ENCODE assay signal across 8 cellular contexts in the genomic region with DNA sequence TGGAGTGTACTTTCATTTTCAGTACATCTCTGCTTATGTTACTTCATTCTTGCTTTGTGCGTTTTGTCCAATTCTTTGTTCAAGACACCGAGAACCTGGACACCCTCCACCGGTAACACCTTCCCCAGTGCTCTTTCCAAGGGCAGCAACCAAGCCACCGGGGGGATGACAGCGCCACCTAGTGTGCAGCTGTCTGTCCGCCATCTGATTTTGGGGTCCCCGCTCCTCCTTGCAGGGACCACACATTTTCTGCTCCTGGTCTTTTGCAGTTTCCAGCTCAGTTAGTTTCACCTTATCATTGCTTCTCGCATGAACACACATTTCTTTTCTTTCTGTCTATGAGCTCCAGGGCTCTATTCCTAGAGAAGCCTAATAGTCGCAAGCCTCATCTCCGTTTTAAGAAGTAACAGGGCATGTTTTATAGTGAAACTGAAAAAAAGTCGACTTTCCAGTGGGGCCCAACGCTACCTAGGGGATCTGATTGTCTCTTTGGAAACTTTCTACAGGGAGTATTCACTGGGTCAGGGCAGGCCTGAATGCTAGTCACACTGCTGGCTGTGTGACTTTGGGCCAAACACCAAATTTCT.
DNase-seq lines count a peak whose midpoint lies in the region; ATAC-seq and TF ChIP-seq lines count a peak whose summit lies in the region.

No MANE protein-coding gene starts in this region.

- H3K27me3 ChIP-seq in OCI-LY3 (ENCODE audit: low read depth, low read length) (no peaks in the 10 kb centered on the region), parathyroid adenoma (ENCODE audit: control insufficient read depth, insufficient read depth, low read length) (no peaks in the 10 kb centered on the region)

- H3K4me2 ChIP-seq in OCI-LY3 (ENCODE audit: low read length) (peak overlapping the region; percentile 58), parathyroid adenoma (ENCODE audit: low read length) (no peak overlapping the region)

- H4K20me1 ChIP-seq in OCI-LY3 (ENCODE audit: insufficient read depth, low read length) = no peaks in the 10 kb centered on the region

- H3K9ac ChIP-seq in OCI-LY3 (ENCODE audit: low read length) (0 out of 2 replicates have a peak overlapping the region, but pooled peaks have one; percentile 13), parathyroid adenoma (no peak overlapping the region)

- peak overlapping the region; percentile 55 for H3K4me3 ChIP-seq in OCI-LY3 (ENCODE audit: low read length)
- H3K4me3 ChIP-seq in cardiac fibroblast (replicated peaks in 1 of 2; ENCODE audit: low read depth in 2 of 2, low read length in 2 of 2) = no peak overlapping the region
- no peak overlapping the region for H3K4me3 ChIP-seq in parathyroid adenoma (ENCODE audit: low read depth, low read length)

- ATAC-seq in GM18909 (IDR thresholded peaks at IDR 0.05; ENCODE audit: poor library complexity, unreplicated experiment) = no peak
- ATAC-seq in GM19324 (IDR thresholded peaks at IDR 0.05; ENCODE audit: low FRiP score, unreplicated experiment) = no peak

- no peaks in the 10 kb centered on the region for H3K79me2 ChIP-seq in OCI-LY3 (ENCODE audit: low read length)
- peaks cover 2% of the 10 kb centered on the region for H3K79me2 ChIP-seq in parathyroid adenoma

- H3K36me3 ChIP-seq in OCI-LY3 (replicated peaks; ENCODE audit: low read depth, low read length) (no peaks in the 10 kb centered on the region), parathyroid adenoma (ENCODE audit: control insufficient read depth, insufficient read depth, low read length) (no peaks in the 10 kb centered on the region)

- H2AFZ ChIP-seq in OCI-LY3 (ENCODE audit: low read depth, low read length) (peak overlapping the region; percentile 25; the same call in 1 of the 2 replicates), parathyroid adenoma (no peak overlapping the region)

- TF ChIP-seq CTCF in OCI-LY3 (IDR thresholded peaks at IDR 0.05; ENCODE audit: low read depth, low read length) (peak; percentile 90), cardiac fibroblast (IDR thresholded peaks at IDR 0.05; ENCODE audit: low read depth, low read length) (peak; percentile 45), parathyroid adenoma (IDR thresholded peaks at IDR 0.05) (peak; percentile 36)

- H3K27ac ChIP-seq in OCI-LY3 (ENCODE audit: low read length) = no peak overlapping the region
- no peak overlapping the region for H3K27ac ChIP-seq in parathyroid adenoma

- DNase-seq in activated T-cell treated with anti-CD3 and anti-CD28 coated beads for 1 hour (ENCODE audit: low read depth) (peak; percentile 14), activated T-cell treated with anti-CD3 and anti-CD28 coated beads for 4 hours (no peak), cardiac fibroblast (ENCODE audit: low read depth in 2 of 2) (peak; percentile 9 to 10), anterior cingulate cortex (lab: John Stamatoyannopoulos, UW) (no peak)

- H3K9me3 ChIP-seq in OCI-LY3 (ENCODE audit: insufficient read depth, low read length) (no peaks in the 10 kb centered on the region), parathyroid adenoma (ENCODE audit: control insufficient read depth, low read length) (no peaks in the 10 kb centered on the region)

- H3K4me1 ChIP-seq in OCI-LY3 (ENCODE audit: low read length) = peaks cover 3% of the 10 kb centered on the region; the same call in 1 of the 2 replicates
- H3K4me1 ChIP-seq in parathyroid adenoma = peaks cover 49% of the 10 kb centered on the region

Comparison
In these comparisons a context has a peak if more than half of its experiments do, and no peak if none do; other contexts are left out.
1. DNase-seq: peak in activated T-cell treated with anti-CD3 and anti-CD28 coated beads for 1 hour (single experiment) and cardiac fibroblast (2 of 2); none in activated T-cell treated with anti-CD3 and anti-CD28 coated beads for 4 hours (single experiment) and anterior cingulate cortex (0 of 58).
2. CTCF ChIP-seq: peak in every context shown above with its lines; median percentile 90 in OCI-LY3; 45 in cardiac fibroblast; 36 in parathyroid adenoma.